1 cellular context compared by ENCODE assay signal in genomic region chr3:42822828-42823227, GRCh38.
TF ChIP-seq lines count a peak whose summit lies in the region.

No MANE protein-coding gene starts in this region.

TF ChIP-seq in K562, 482 proteins besides CTCF, POLR2A, EP300 and RAD21:
- no peak for TF ChIP-seq ZNF133 (CRISPR knock-in tag; IDR thresholded peaks at IDR 0.05)
- 0 out of 2 replicates have a peak, but pooled peaks have one; percentile 11 for TF ChIP-seq PKNOX1 (IDR thresholded peaks at IDR 0.05)
